Comparison of ENCODE assay signal across 11 cellular contexts in the genomic region with DNA sequence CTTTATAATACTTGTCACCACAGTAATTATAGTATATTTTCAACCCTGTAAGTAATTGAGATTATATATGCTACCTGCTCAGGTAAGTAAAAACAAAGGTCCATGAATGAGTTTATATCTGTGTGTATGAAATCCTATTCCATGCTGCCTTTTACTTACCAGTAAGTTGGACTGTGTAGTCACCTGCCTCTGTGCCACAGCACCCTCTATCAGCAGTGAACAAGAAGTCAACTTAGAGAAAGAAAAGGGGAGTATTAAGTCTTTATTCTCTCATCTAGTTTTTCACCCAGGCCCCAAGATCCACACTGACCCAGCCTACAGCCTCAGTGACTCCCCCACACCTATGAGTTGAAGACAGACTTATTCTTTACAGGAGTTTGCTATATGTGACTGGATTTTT. TPM values are rescaled to one million over a fixed set of nuclear protein-coding genes. Genes with fewer than 3 reads are reported as not detected.
DNase-seq lines count a peak whose midpoint lies in the region; ATAC-seq, FAIRE-seq and TF ChIP-seq lines count a peak whose summit lies in the region.
"Had no signal": no experiment of that assay in that cellular context is flagged by ENCODE, and none has a peak within 500 bp of the region (broad histone marks: within the 10 kb centered on the region; RNA-seq: fewer than 3 reads in every experiment).

No MANE protein-coding gene starts in this region.

- peaks cover 4% of the 10 kb centered on the region for H3K9me3 Mint-ChIP-seq in activated CD4-positive, alpha-beta T cell treated with anti-CD3 and anti-CD28 coated beads, Interleukin-2, amount 10 ng/mL, durations not matched to agents 7 days and 5 days
- peaks cover 5 to 9% of the 10 kb centered on the region in 2 donors for H3K9me3 Mint-ChIP-seq in natural killer cell

- no peak for TF ChIP-seq EP300 in K562 (IDR thresholded peaks at IDR 0.05; ENCODE audit: low read length)

- H3K27ac Mint-ChIP-seq in activated CD4-positive, alpha-beta T cell treated with anti-CD3 and anti-CD28 coated beads, Interleukin-2, amount 10 ng/mL, durations not matched to agents 7 days and 5 days, result no peak overlapping the region
- H3K27ac Mint-ChIP-seq in natural killer cell, result peak overlapping the region; percentile 78 to 80
- H3K27ac Mint-ChIP-seq: activated CD4-positive, alpha-beta T cell treated with anti-CD3 and anti-CD28 coated beads, Interleukin-2, amount 10 ng/mL, durations not matched to agents 24 days and 14 days had no signal

- POLR2A ChIA-PET in activated CD4-positive, alpha-beta T cell treated with anti-CD3 and anti-CD28 coated beads, Interleukin-2, amount 10 ng/mL, durations not matched to agents 7 days and 5 days (lab: Charles Lee), result no interaction called here
- POLR2A ChIA-PET in K562 (lab: Yijun Ruan, JAX), result no interaction called here

- no peaks in the 10 kb centered on the region for H3K36me3 ChIP-seq in Loucy (ENCODE audit: insufficient read depth, low read length)
- no peaks in the 10 kb centered on the region for H3K36me3 ChIP-seq in K562 (ENCODE audit: control insufficient read depth, insufficient read depth, low read length)
- H3K36me3 ChIP-seq: sigmoid colon had no signal

- H3K27ac ChIP-seq in K562 (ENCODE audit: extremely low read depth, low read depth, low read length), result no peak overlapping the region
- H3K27ac ChIP-seq: sigmoid colon had no signal

- H3K27me3 ChIP-seq in Loucy (ENCODE audit: insufficient read depth, low read length, poor library complexity, severe bottlenecking), result no peaks in the 10 kb centered on the region
- H3K27me3 ChIP-seq in K562 (ENCODE audit: control insufficient read depth in 2 of 2, insufficient read depth in 2 of 2, low read length in 2 of 2), result no peaks in the 10 kb centered on the region
- H3K27me3 ChIP-seq: sigmoid colon had no signal

- peaks cover 4% of the 10 kb centered on the region for H3K4me1 Mint-ChIP-seq in activated CD4-positive, alpha-beta T cell treated with anti-CD3 and anti-CD28 coated beads, Interleukin-2, amount 10 ng/mL, durations not matched to agents 7 days and 5 days
- peaks cover 53 to 65% of the 10 kb centered on the region in 2 donors for H3K4me1 Mint-ChIP-seq in natural killer cell

- DNase-seq in activated CD4-positive, alpha-beta T cell treated with anti-CD3 and anti-CD28 coated beads, Interleukin-2, amount 10 ng/mL, durations not matched to agents 7 days and 5 days, result peak; percentile 12
- DNase-seq in activated CD4-positive, alpha-beta T cell treated with anti-CD3 and anti-CD28 coated beads for 4 hours, result no peak
- DNase-seq in K562 (ENCODE audit: extremely low read depth in 1 of 4, low spot score in 3 of 4) (peak in 2 of 4 experiments; percentile 17 to 35), natural killer cell (no peak), G401 (ENCODE audit: low spot score) (no peak), GM19240 (ENCODE audit: insufficient read length, low spot score) (no peak)
- DNase-seq: activated CD4-positive, alpha-beta T cell treated with anti-CD3 and anti-CD28 coated beads, Interleukin-2, amount 10 ng/mL, durations not matched to agents 24 days and 14 days; sigmoid colon had no signal

- ATAC-seq in K562 (peak; percentile 78), natural killer cell (peak in 2 of 3 donors; percentile 57 to 66), HG02970 (IDR thresholded peaks at IDR 0.05; ENCODE audit: low FRiP score, unreplicated experiment) (no peak)

- no peaks in the 10 kb centered on the region for H3K9me1 ChIP-seq in K562 (ENCODE audit: control insufficient read depth, insufficient read depth, low read length)

- H4K20me1 ChIP-seq in Loucy (ENCODE audit: insufficient read depth, low read length, poor library complexity, severe bottlenecking), result no peaks in the 10 kb centered on the region
- H4K20me1 ChIP-seq in K562 (replicated peaks; ENCODE audit: control insufficient read depth, insufficient read depth, low read length), result no peaks in the 10 kb centered on the region

- peaks cover 6% of the 10 kb centered on the region for H3K36me3 Mint-ChIP-seq in activated CD4-positive, alpha-beta T cell treated with anti-CD3 and anti-CD28 coated beads, Interleukin-2, amount 10 ng/mL, durations not matched to agents 7 days and 5 days (ENCODE audit: low read depth)
- H3K36me3 Mint-ChIP-seq in natural killer cell, result peaks cover 56% of the 10 kb centered on the region

- no TSS peak for BruUV-seq in K562 (replicated peaks; lab: Mats Ljungman, UMichigan)

- intact Hi-C loops in K562 (cut with micrococcal nuclease), result no loop called here
- intact Hi-C loops in natural killer cell (cut with micrococcal nuclease), result no loop called here

- H3K4me3 Mint-ChIP-seq in activated CD4-positive, alpha-beta T cell treated with anti-CD3 and anti-CD28 coated beads, Interleukin-2, amount 10 ng/mL, durations not matched to agents 7 days and 5 days, result no peak overlapping the region
- H3K4me3 Mint-ChIP-seq in natural killer cell, result no peak overlapping the region
- H3K4me3 Mint-ChIP-seq: activated CD4-positive, alpha-beta T cell treated with anti-CD3 and anti-CD28 coated beads, Interleukin-2, amount 10 ng/mL, durations not matched to agents 24 days and 14 days had no signal

- H3K9me3 ChIP-seq in Loucy (ENCODE audit: insufficient read depth, low read depth, low read length), result no peaks in the 10 kb centered on the region
- H3K9me3 ChIP-seq in K562 (replicated peaks; ENCODE audit: control insufficient read depth, insufficient read depth, low read depth, low read length), result no peaks in the 10 kb centered on the region
- H3K9me3 ChIP-seq: sigmoid colon had no signal

- H3K79me2 ChIP-seq in Loucy (ENCODE audit: insufficient read depth, low read length) (no peaks in the 10 kb centered on the region), K562 (ENCODE audit: control insufficient read depth, insufficient read depth, low read length) (no peaks in the 10 kb centered on the region)

- no peaks in the 10 kb centered on the region for H3K9me2 ChIP-seq in Loucy (replicated peaks; ENCODE audit: low read depth, low read length)

- no peak for TF ChIP-seq POLR2A in K562 (conservative IDR thresholded peaks at IDR 0.05)

- in situ Hi-C loops in K562 (cut with MboI), result no loop called here
- in situ Hi-C loops in G401 (cut with HindIII; ENCODE audit: low sequenced_read_pairs), result no loop called here

- TF ChIP-seq CTCF in Loucy (conservative IDR thresholded peaks at IDR 0.05; ENCODE audit: low read length) (peak; percentile 82), K562 (IDR thresholded peaks at IDR 0.05 in 2 of 3, conservative IDR thresholded peaks at IDR 0.05 in 1 of 3; ENCODE audit: insufficient read depth in 2 of 3, low read depth in 1 of 3, low read length in 3 of 3) (peak; percentile 24 to 47 (median 29); a peak in 4 of 6 replicates), natural killer cell (IDR thresholded peaks at IDR 0.05) (peak; percentile 12)

- H3K4me1 ChIP-seq in Loucy (ENCODE audit: insufficient read depth, low read length, poor library complexity, severe bottlenecking), result no peaks in the 10 kb centered on the region
- H3K4me1 ChIP-seq in K562 (replicated peaks in 1 of 2; ENCODE audit: control insufficient read depth in 2 of 2, insufficient read depth in 2 of 2, low read length in 2 of 2), result no peaks in the 10 kb centered on the region
- H3K4me1 ChIP-seq: sigmoid colon had no signal

- peak; percentile 46 for FAIRE-seq in K562 (lab: Jason Lieb, UNC)
- FAIRE-seq: astrocyte had no signal

- H3K9ac ChIP-seq in Loucy (ENCODE audit: low read depth, low read length, poor library complexity, severe bottlenecking) (no peak overlapping the region), K562 (ENCODE audit: insufficient read depth in 1 of 2, low read depth in 2 of 2, low read length in 2 of 2) (no peak overlapping the region)

- H3K27me3 Mint-ChIP-seq in activated CD4-positive, alpha-beta T cell treated with anti-CD3 and anti-CD28 coated beads, Interleukin-2, amount 10 ng/mL, durations not matched to agents 7 days and 5 days, result no peaks in the 10 kb centered on the region
- H3K27me3 Mint-ChIP-seq in natural killer cell (ENCODE audit: low read depth in 2 of 2), result no peaks in the 10 kb centered on the region
- H3K27me3 Mint-ChIP-seq: activated CD4-positive, alpha-beta T cell treated with anti-CD3 and anti-CD28 coated beads, Interleukin-2, amount 10 ng/mL, durations not matched to agents 24 days and 14 days had no signal

- H3K4me3 ChIP-seq in Loucy (ENCODE audit: low read length, poor library complexity, severe bottlenecking), result no peak overlapping the region
- H3K4me3 ChIP-seq in K562, result no peak overlapping the region
- H3K4me3 ChIP-seq: sigmoid colon had no signal

- no peaks in the 10 kb centered on the region for H3F3A ChIP-seq in Loucy (ENCODE audit: low read depth)

- CTCF ChIA-PET in activated CD4-positive, alpha-beta T cell treated with anti-CD3 and anti-CD28 coated beads, Interleukin-2, amount 10 ng/mL, durations not matched to agents 7 days and 5 days (lab: Charles Lee), result no interaction called here
- CTCF ChIA-PET in K562 (lab: Yijun Ruan, JAX; ENCODE audit: low intra/inter-chr PET ratio), result no interaction called here

- H3K4me2 ChIP-seq in Loucy (ENCODE audit: low read depth, low read length, poor library complexity, severe bottlenecking), result no peak overlapping the region
- no peak overlapping the region for H3K4me2 ChIP-seq in K562 (ENCODE audit: insufficient read depth, low read length)

- H2AFZ ChIP-seq in Loucy (ENCODE audit: low read length), result no peak overlapping the region
- H2AFZ ChIP-seq in K562 (ENCODE audit: low read depth, low read length), result no peak overlapping the region

- TF ChIP-seq RAD21 in K562 (CRISPR knock-in tag; conservative IDR thresholded peaks at IDR 0.05 in 1 of 2, IDR thresholded peaks at IDR 0.05 in 1 of 2), result peak; percentile 45 to 66; a peak in 3 of 4 replicates

RNA-seq across cellular contexts. Expression of a gene that starts 36.9 kb away (rescaled TPM):
- total RNA-seq in activated CD4-positive, alpha-beta T cell treated with anti-CD3 and anti-CD28 coated beads, Interleukin-2, amount 10 ng/mL, durations not matched to agents 7 days and 5 days, result 100 to 1,000 TPM; 300 to 342 TPM
- 0.25 and 0.32 TPM in 2 replicates for total RNA-seq in K562 (2011; cell fraction: chromatin; rRNA removed; ENCODE audit: low replicate concordance)
- total RNA-seq in K562 (2011; cell fraction: nucleolus; rRNA removed), result 0.17 TPM in 1 of 2 replicates, not detected in the other
- total RNA-seq in K562 (2011; cell fraction: nucleoplasm; rRNA removed), result 0.84 TPM in 1 of 2 replicates, not detected in the other
- total RNA-seq in K562 (2014; rRNA removed) (1.2 and 1.6 TPM in 2 replicates), K562 (2014; rRNA removed; fragmentation: Illumina TruSeq; extraction: Trizol) (0.45 and 1.0 TPM in 2 replicates), K562 (2015; rRNA removed; fragmentation: Illumina TruSeq; extraction: Trizol) (1.4 and 1.9 TPM in 2 replicates), K562 (2021) (1.1 and 1.8 TPM in 2 replicates), natural killer cell (100 to 1,000 TPM; 141 to 218 (median 151) TPM)
- polyA plus RNA-seq in K562 (2011; rRNA removed) (0.18 and 0.70 TPM in 2 replicates), K562 (2014; fragmentation: Illumina TruSeq; extraction: Trizol) (2.6 and 3.2 TPM in 2 replicates), K562 (2014; fragmentation: Nextera tagmentation; extraction: Ambion mirVana) (1 to 10 TPM; 1.7 to 2.8 TPM), K562 (2014; rRNA removed) (1.6 and 2.3 TPM in 2 replicates)
- polyA plus RNA-seq in K562 (2011; cell fraction: cytosol; rRNA removed), result 0.04 and 0.19 TPM in 2 replicates
- polyA plus RNA-seq in K562 (2011; cell fraction: nucleus; rRNA removed), result 0.15 and 0.51 TPM in 2 replicates
- polyA plus RNA-seq in K562 (2012), result 2.9 and 16.3 TPM in 2 replicates
- polyA minus RNA-seq in K562 (2011; rRNA and poly(A)+ RNA removed), result 0.33 and 0.63 TPM in 2 replicates
- 0.67 TPM in 1 of 2 replicates, not detected in the other for polyA minus RNA-seq in K562 (2011; cell fraction: cytosol; rRNA and poly(A)+ RNA removed)
- polyA minus RNA-seq in K562 (2011; cell fraction: nucleus; rRNA and poly(A)+ RNA removed), result 0.27 TPM in 1 of 2 replicates, not detected in the other
- total RNA-seq in G401 (2014; rRNA removed; shearing (Covaris generic)), result not detected in 2 replicates

RNA-seq across cellular contexts. Expression of a gene that starts 41.5 kb away (rescaled TPM):
- total RNA-seq in activated CD4-positive, alpha-beta T cell treated with anti-CD3 and anti-CD28 coated beads, Interleukin-2, amount 10 ng/mL, durations not matched to agents 7 days and 5 days, result 10 to 100 TPM; 18.8 to 25.2 TPM
- not detected in 2 replicates for total RNA-seq in K562 (2011; cell fraction: chromatin; rRNA removed; ENCODE audit: low replicate concordance)
- not detected in 2 replicates for total RNA-seq in K562 (2011; cell fraction: nucleolus; rRNA removed)
- not detected in 2 replicates for total RNA-seq in K562 (2011; cell fraction: nucleoplasm; rRNA removed)
- total RNA-seq in K562 (2014; rRNA removed) (not detected in 2 replicates), K562 (2014; rRNA removed; fragmentation: Illumina TruSeq; extraction: Trizol) (not detected in 2 replicates), K562 (2015; rRNA removed; fragmentation: Illumina TruSeq; extraction: Trizol) (not detected in 2 replicates), K562 (2021) (not detected in 2 replicates), natural killer cell (100 to 1,000 TPM; 171 to 313 (median 197) TPM)
- polyA plus RNA-seq in K562 (2011; rRNA removed) (not detected in 2 replicates), K562 (2014; fragmentation: Illumina TruSeq; extraction: Trizol) (not detected in 2 replicates), K562 (2014; fragmentation: Nextera tagmentation; extraction: Ambion mirVana) (not detected), K562 (2014; rRNA removed) (not detected in 2 replicates)
- polyA plus RNA-seq in K562 (2011; cell fraction: cytosol; rRNA removed), result not detected in 2 replicates
- polyA plus RNA-seq in K562 (2011; cell fraction: nucleus; rRNA removed), result not detected in 2 replicates
- not detected in 2 replicates for polyA plus RNA-seq in K562 (2012)
- polyA minus RNA-seq in K562 (2011; rRNA and poly(A)+ RNA removed), result not detected in 2 replicates
- not detected in 2 replicates for polyA minus RNA-seq in K562 (2011; cell fraction: cytosol; rRNA and poly(A)+ RNA removed)
- not detected in 2 replicates for polyA minus RNA-seq in K562 (2011; cell fraction: nucleus; rRNA and poly(A)+ RNA removed)
- total RNA-seq in G401 (2014; rRNA removed; shearing (Covaris generic)), result not detected in 2 replicates
- total RNA-seq: astrocyte had no signal

Comparison
In these comparisons a context has a peak if more than half of its experiments do, and no peak if none do; other contexts are left out.
1. CTCF ChIP-seq: peak in every context shown above with its lines; median percentile 82 in Loucy; 29 in K562; 12 in natural killer cell.
2. RNA of a gene that starts 36.9 kb away (total RNA-seq): 300 to 342 TPM in activated CD4-positive, alpha-beta T cell treated with anti-CD3 and anti-CD28 coated beads, Interleukin-2, amount 10 ng/mL, durations not matched to agents 7 days and 5 days and 141 to 218 TPM in natural killer cell; 0.17 to 1.9 TPM in K562 and not detected in G401; every median in the first group is over 10 times any median in the second.
3. RNA of a gene that starts 41.5 kb away (total RNA-seq): 171 to 313 TPM in natural killer cell and 18.8 to 25.2 TPM in activated CD4-positive, alpha-beta T cell treated with anti-CD3 and anti-CD28 coated beads, Interleukin-2, amount 10 ng/mL, durations not matched to agents 7 days and 5 days; not detected in K562 and not detected in G401; every median in the first group is over 10 times any median in the second.